In the genomic region with DNA sequence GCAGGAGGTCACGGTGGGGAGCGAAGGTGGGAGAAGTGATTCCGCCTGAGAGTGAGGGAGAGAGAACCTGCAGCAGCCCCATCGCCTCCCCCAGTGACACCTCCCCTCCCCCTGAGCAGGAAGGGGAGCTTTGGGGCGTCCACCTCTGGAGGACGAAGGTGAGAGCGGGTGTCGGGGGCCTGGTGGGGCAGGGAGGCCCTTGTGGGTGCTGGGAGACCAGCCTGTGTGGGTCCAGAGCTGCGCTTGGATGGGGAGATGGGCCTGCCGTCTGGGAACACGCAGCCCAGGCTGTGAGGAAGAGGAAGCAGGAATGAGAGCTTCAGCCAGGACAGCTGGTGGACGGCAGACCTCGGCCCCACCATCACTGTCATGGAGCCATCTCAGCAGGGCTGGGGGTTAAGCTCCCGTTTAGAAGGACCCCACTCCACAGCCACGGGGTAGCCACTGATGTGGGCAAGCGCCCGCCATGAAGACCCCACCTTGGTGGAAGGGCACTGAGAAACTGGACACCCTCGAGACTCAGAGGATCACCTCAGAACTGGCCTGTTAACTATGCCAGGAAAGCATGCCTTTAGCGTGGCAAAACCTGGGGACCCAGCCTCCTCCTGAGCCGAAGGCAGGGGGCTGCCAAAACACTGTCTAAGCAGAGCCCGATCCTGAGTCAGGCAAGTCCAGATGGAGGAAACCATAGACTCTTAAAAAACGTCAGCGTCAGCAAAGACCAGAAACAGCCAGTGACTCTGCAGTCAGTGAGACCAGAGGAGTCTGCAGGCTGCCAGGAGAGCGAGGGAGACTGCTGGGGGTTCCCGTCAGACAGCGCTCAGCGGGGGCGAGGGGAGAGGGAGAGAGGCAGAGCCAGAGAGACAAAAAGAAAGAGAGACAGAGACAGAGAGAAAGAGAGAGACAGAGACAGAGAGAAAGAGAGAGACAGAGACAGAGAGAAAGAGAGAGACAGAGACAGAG, we compare ENCODE assay signal across 1 cellular context.
TF ChIP-seq lines count a peak whose summit lies in the region.

No MANE protein-coding gene starts in this region.

TF ChIP-seq in HepG2, 621 proteins besides CTCF, POLR2A, EP300 and RAD21 (continued from another document and continues in another):
- TF ChIP-seq ZNF780A (CRISPR knock-in tag; IDR thresholded peaks at IDR 0.05) (no peak), KDM5B (CRISPR knock-in tag; IDR thresholded peaks at IDR 0.05; ENCODE audit: borderline replicate concordance) (no peak; the same call in 1 of the 2 replicates), ZNF713 (CRISPR knock-in tag; IDR thresholded peaks at IDR 0.05) (no peak), SP4 (CRISPR knock-in tag; IDR thresholded peaks at IDR 0.05) (no peak), NR3C1 (CRISPR knock-in tag; IDR thresholded peaks at IDR 0.05) (no peak), RCOR2 (CRISPR knock-in tag; IDR thresholded peaks at IDR 0.05) (no peak), ZFY (CRISPR knock-in tag; IDR thresholded peaks at IDR 0.05) (peak; percentile 30; the same call in 1 of the 2 replicates), ZNF3 (CRISPR knock-in tag; IDR thresholded peaks at IDR 0.05) (no peak), HNRNPH1 (optimal IDR thresholded peaks at IDR 0.05; ENCODE audit: low read depth, low read length) (no peak), SAFB2 (CRISPR knock-in tag; IDR thresholded peaks at IDR 0.05; ENCODE audit: borderline replicate concordance, low read depth) (0 out of 2 replicates have a peak, but pooled peaks have one; percentile 10), PITX1 (CRISPR knock-in tag; IDR thresholded peaks at IDR 0.05) (no peak), ZKSCAN8 (CRISPR knock-in tag; IDR thresholded peaks at IDR 0.05; ENCODE audit: borderline replicate concordance) (no peak), HNRNPLL (IDR thresholded peaks at IDR 0.05; ENCODE audit: low read depth, low read length, poor library complexity, severe bottlenecking) (no peak), ZNF496 (CRISPR knock-in tag; IDR thresholded peaks at IDR 0.05; ENCODE audit: insufficient replicate concordance) (no peak), ZNF891 (CRISPR knock-in tag; IDR thresholded peaks at IDR 0.05) (peak; percentile 32; the same call in 1 of the 2 replicates), ISL2 (CRISPR knock-in tag; IDR thresholded peaks at IDR 0.05) (no peak), NR0B2 (CRISPR knock-in tag; IDR thresholded peaks at IDR 0.05) (peak; percentile 31; the same call in 1 of the 2 replicates), SMAD9 (CRISPR knock-in tag; IDR thresholded peaks at IDR 0.05) (no peak), MAFK (conservative IDR thresholded peaks at IDR 0.05 in 1 of 2, IDR thresholded peaks at IDR 0.05 in 1 of 2; ENCODE audit: low read length in 2 of 2) (peak; percentile 62 to 73; a peak in 3 of 4 replicates), YEATS4 (CRISPR knock-in tag; IDR thresholded peaks at IDR 0.05; ENCODE audit: borderline replicate concordance) (0 out of 2 replicates have a peak, but pooled peaks have one; percentile 55), ZSCAN9 (CRISPR knock-in tag; IDR thresholded peaks at IDR 0.05; ENCODE audit: borderline replicate concordance) (no peak), JUNB (CRISPR knock-in tag; IDR thresholded peaks at IDR 0.05; ENCODE audit: borderline replicate concordance) (peak; percentile 60; the same call in 1 of the 2 replicates), ZNF296 (CRISPR knock-in tag; conservative IDR thresholded peaks at IDR 0.05) (no peak), KDM4B (CRISPR knock-in tag; IDR thresholded peaks at IDR 0.05) (no peak), ZNF773 (CRISPR knock-in tag; IDR thresholded peaks at IDR 0.05; ENCODE audit: borderline replicate concordance) (0 out of 2 replicates have a peak, but pooled peaks have one; percentile 24), SRY (CRISPR knock-in tag; IDR thresholded peaks at IDR 0.05) (peak; percentile 35; the same call in 1 of the 2 replicates), ZNF510 (CRISPR knock-in tag; IDR thresholded peaks at IDR 0.05; ENCODE audit: low read depth) (no peak), SRF (IDR thresholded peaks at IDR 0.05; ENCODE audit: low read depth, low read length) (no peak), PRDM10 (CRISPR knock-in tag; IDR thresholded peaks at IDR 0.05; ENCODE audit: low read depth) (no peak), AGO2 (optimal IDR thresholded peaks at IDR 0.05; ENCODE audit: low read depth, low read length) (peak; percentile 51), ZNF556 (CRISPR knock-in tag; IDR thresholded peaks at IDR 0.05; ENCODE audit: borderline replicate concordance) (no peak), TEF (CRISPR knock-in tag; IDR thresholded peaks at IDR 0.05) (no peak), KAT2B (IDR thresholded peaks at IDR 0.05; ENCODE audit: borderline replicate concordance, low read depth, low read length) (no peak), PRDM15 (CRISPR knock-in tag; IDR thresholded peaks at IDR 0.05) (peak; percentile 19; the same call in 1 of the 2 replicates), MTF2 (CRISPR knock-in tag; IDR thresholded peaks at IDR 0.05; ENCODE audit: borderline replicate concordance) (no peak), THAP11 (CRISPR knock-in tag; IDR thresholded peaks at IDR 0.05) (no peak), ZBTB4 (CRISPR knock-in tag; IDR thresholded peaks at IDR 0.05; ENCODE audit: borderline replicate concordance) (no peak), TBX2 (CRISPR knock-in tag; IDR thresholded peaks at IDR 0.05; ENCODE audit: borderline replicate concordance) (no peak), ZNF317 (CRISPR knock-in tag; IDR thresholded peaks at IDR 0.05) (peak; percentile 32; the same call in 1 of the 2 replicates), HOXA3 (CRISPR knock-in tag; IDR thresholded peaks at IDR 0.05) (peak; percentile 17; the same call in 1 of the 2 replicates), ZNF75D (CRISPR knock-in tag; IDR thresholded peaks at IDR 0.05; ENCODE audit: borderline replicate concordance) (no peak), PPARG (CRISPR knock-in tag; conservative IDR thresholded peaks at IDR 0.05) (no peak)
- TF ChIP-seq, protein P1, sequence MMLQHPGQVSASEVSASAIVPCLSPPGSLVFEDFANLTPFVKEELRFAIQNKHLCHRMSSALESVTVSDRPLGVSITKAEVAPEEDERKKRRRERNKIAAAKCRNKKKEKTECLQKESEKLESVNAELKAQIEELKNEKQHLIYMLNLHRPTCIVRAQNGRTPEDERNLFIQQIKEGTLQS (CRISPR knock-in tag; IDR thresholded peaks at IDR 0.05): no peak
- TF ChIP-seq, protein P2, sequence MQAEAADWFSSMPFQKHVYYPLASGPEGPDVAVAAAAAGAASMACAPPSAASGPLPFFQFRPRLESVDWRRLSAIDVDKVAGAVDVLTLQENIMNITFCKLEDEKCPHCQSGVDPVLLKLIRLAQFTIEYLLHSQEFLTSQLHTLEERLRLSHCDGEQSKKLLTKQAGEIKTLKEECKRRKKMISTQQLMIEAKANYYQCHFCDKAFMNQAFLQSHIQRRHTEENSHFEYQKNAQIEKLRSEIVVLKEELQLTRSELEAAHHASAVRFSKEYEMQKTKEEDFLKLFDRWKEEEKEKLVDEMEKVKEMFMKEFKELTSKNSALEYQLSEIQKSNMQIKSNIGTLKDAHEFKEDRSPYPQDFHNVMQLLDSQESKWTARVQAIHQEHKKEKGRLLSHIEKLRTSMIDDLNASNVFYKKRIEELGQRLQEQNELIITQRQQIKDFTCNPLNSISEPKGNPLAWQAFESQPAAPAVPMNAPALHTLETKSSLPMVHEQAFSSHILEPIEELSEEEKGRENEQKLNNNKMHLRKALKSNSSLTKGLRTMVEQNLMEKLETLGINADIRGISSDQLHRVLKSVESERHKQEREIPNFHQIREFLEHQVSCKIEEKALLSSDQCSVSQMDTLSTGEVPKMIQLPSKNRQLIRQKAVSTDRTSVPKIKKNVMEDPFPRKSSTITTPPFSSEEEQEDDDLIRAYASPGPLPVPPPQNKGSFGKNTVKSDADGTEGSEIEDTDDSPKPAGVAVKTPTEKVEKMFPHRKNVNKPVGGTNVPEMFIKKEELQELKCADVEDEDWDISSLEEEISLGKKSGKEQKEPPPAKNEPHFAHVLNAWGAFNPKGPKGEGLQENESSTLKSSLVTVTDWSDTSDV (CRISPR knock-in tag; IDR thresholded peaks at IDR 0.05): no peak
- TF ChIP-seq, protein P3, sequence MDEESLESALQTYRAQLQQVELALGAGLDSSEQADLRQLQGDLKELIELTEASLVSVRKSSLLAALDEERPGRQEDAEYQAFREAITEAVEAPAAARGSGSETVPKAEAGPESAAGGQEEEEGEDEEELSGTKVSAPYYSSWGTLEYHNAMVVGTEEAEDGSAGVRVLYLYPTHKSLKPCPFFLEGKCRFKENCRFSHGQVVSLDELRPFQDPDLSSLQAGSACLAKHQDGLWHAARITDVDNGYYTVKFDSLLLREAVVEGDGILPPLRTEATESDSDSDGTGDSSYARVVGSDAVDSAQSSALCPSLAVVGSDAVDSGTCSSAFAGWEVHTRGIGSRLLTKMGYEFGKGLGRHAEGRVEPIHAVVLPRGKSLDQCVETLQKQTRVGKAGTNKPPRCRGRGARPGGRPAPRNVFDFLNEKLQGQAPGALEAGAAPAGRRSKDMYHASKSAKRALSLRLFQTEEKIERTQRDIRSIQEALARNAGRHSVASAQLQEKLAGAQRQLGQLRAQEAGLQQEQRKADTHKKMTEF (CRISPR knock-in tag; IDR thresholded peaks at IDR 0.05): no peak
